ENCODE assay signal across 22 cellular contexts in the genomic region with DNA sequence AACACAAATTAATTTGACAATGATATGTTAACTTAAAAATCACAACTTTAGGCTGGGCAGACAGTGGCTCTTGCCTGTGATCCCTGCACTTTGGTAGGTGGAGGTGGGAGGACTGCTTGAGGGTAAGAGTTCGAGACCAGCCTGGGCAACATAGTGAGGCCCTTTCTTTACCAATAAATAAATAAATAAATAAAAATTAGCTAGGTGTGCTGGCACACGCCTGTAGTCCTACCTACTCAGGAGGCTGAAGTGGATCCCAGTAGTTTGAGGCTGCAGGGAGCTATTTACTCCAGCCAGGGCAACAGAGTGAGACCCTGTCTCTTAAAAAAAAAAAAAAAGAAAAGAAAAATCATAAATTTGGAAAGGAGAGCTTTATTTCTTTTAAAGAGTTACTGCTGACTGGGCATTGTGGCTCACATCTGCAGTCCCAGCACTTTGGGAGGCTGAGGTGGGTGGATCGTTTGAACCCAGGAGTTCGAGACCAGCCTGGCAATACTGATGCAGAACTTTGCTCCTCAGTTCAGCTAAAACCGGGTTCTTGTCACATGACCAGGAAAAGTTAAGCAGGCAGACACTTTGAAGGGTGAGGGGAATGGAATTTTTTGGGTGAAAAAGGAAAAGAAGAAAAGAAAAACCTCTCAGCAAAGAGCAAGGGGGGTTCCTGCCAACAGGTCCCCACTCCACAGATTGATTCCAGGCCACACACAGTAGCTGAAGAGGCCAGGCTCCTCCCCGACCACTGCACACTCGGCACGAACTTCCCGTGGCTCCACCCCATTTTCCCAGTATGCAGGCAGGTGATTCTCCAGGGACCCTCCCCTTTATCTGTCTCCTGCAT. TPM values are rescaled to one million over a fixed set of nuclear protein-coding genes. Genes with fewer than 3 reads are reported as not detected.
DNase-seq lines count a peak whose midpoint lies in the region; ATAC-seq and TF ChIP-seq lines count a peak whose summit lies in the region.
"Had no signal": no experiment of that assay in that cellular context is flagged by ENCODE, and none has a peak within 500 bp of the region (broad histone marks: within the 10 kb centered on the region; RNA-seq: fewer than 3 reads in every experiment).

No MANE protein-coding gene starts in this region.

- peak overlapping the region; percentile 47; the same call in 1 of the 2 replicates for H3K27ac ChIP-seq in BLaER1
- H3K27ac ChIP-seq in HCT116 (ENCODE audit: low read depth, low read length): no peak overlapping the region
- no peak overlapping the region for H3K27ac ChIP-seq in parathyroid adenoma
- H3K27ac ChIP-seq in sigmoid colon: no peak overlapping the region
- H3K27ac ChIP-seq: ascending aorta, C4-2B, KMS-11 had no signal

- POLR2A ChIA-PET in HCT116 (lab: Charles Lee): interaction anchor here (0.7 to 1.3 kb wide), 2 partner anchors 19 to 42 kb away, joined by 3 read pairs; no protein-coding TSS in a partner anchor

- H3K27me3 ChIP-seq in BLaER1 (no peaks in the 10 kb centered on the region), HCT116 (ENCODE audit: insufficient read depth, low read length) (no peaks in the 10 kb centered on the region), parathyroid adenoma (ENCODE audit: control insufficient read depth, insufficient read depth, low read length) (no peaks in the 10 kb centered on the region), sigmoid colon (no peaks in the 10 kb centered on the region)
- H3K27me3 ChIP-seq: ascending aorta had no signal

- H3K9me3 ChIP-seq in BLaER1 (no peaks in the 10 kb centered on the region), HCT116 (ENCODE audit: control insufficient read depth in 1 of 2, insufficient read depth in 1 of 2, low read depth in 1 of 2, low read length in 2 of 2) (no peaks in the 10 kb centered on the region), parathyroid adenoma (ENCODE audit: control insufficient read depth, low read length) (no peaks in the 10 kb centered on the region), sigmoid colon (no peaks in the 10 kb centered on the region)
- H3K9me3 ChIP-seq: ascending aorta had no signal

- no TSS peak for BruUV-seq in HCT116 (replicated peaks; lab: Mats Ljungman, UMichigan)

- no peaks in the 10 kb centered on the region for H3K36me3 Mint-ChIP-seq in dendritic cell treated with granulocyte-macrophage colony-stimulating factor and Interleukin-4, amounts not matched to agents 40 ng/mL and 50 ng/mL, for 4 days (ENCODE audit: low read depth)
- H3K36me3 Mint-ChIP-seq: activated naive CD8-positive, alpha-beta T cell had no signal

- RAD21 ChIA-PET in HCT116 (lab: Charles Lee; ENCODE audit: low non-redundant PET in 1 of 2, low total read pairs in 2 of 2, uncharacterized antibody in 2 of 2, unreplicated experiment in 2 of 2): interaction anchor here in 1 of 2 experiments (0.7 kb wide), 1 partner anchor 27 kb away, joined by 3 read pairs; no protein-coding TSS in a partner anchor

- H4K20me1 ChIP-seq in BLaER1 (no peaks in the 10 kb centered on the region), HCT116 (ENCODE audit: insufficient read depth) (no peaks in the 10 kb centered on the region)

- H3K9ac ChIP-seq in BLaER1 (no peak overlapping the region), HCT116 (ENCODE audit: low read length) (peak overlapping the region; percentile 25; the same call in 1 of the 2 replicates), parathyroid adenoma (no peak overlapping the region)
- H3K9ac ChIP-seq: KMS-11 had no signal

- peak; percentile 53; the same call in 1 of the 2 replicates for ATAC-seq in HCT116
- no peak for ATAC-seq in GM18868 (IDR thresholded peaks at IDR 0.05; ENCODE audit: unreplicated experiment)

- H3K36me3 ChIP-seq in BLaER1: no peaks in the 10 kb centered on the region
- no peaks in the 10 kb centered on the region for H3K36me3 ChIP-seq in HCT116 (ENCODE audit: control insufficient read depth in 1 of 2, insufficient read depth in 2 of 2, low read length in 2 of 2)
- no peaks in the 10 kb centered on the region for H3K36me3 ChIP-seq in parathyroid adenoma (ENCODE audit: control insufficient read depth, insufficient read depth, low read length)
- no peaks in the 10 kb centered on the region for H3K36me3 ChIP-seq in sigmoid colon
- H3K36me3 ChIP-seq: ascending aorta had no signal

- H3K4me2 ChIP-seq in BLaER1 (peak overlapping the region; percentile 87), HCT116 (ENCODE audit: low read length) (peak overlapping the region; percentile 51), parathyroid adenoma (ENCODE audit: low read length) (no peak overlapping the region)
- H3K4me2 ChIP-seq: KMS-11 had no signal

- intact Hi-C loops in HCT116 (cut with micrococcal nuclease): no loop called here
- intact Hi-C loops in dendritic cell treated with granulocyte-macrophage colony-stimulating factor and Interleukin-4, amounts not matched to agents 40 ng/mL and 50 ng/mL, for 4 days (cut with micrococcal nuclease): no loop called here
- intact Hi-C loops in sigmoid colon (cut with DNase I): no loop called here

- CTCF ChIA-PET in HCT116 (lab: Charles Lee): interaction anchor here (0.8 to 1.9 kb wide), 5 partner anchors 11 to 247 kb away, joined by 3 to 7 read pairs (median 5); no protein-coding TSS in a partner anchor

- no peak overlapping the region for H3K4me3 Mint-ChIP-seq in dendritic cell treated with granulocyte-macrophage colony-stimulating factor and Interleukin-4, amounts not matched to agents 40 ng/mL and 50 ng/mL, for 4 days
- H3K4me3 Mint-ChIP-seq: activated naive CD8-positive, alpha-beta T cell had no signal

- H3K27me3 Mint-ChIP-seq in dendritic cell treated with granulocyte-macrophage colony-stimulating factor and Interleukin-4, amounts not matched to agents 40 ng/mL and 50 ng/mL, for 4 days: peaks cover 17% of the 10 kb centered on the region
- H3K27me3 Mint-ChIP-seq: activated naive CD8-positive, alpha-beta T cell; progenitor cell of endocrine pancreas had no signal

- H3K27ac Mint-ChIP-seq in dendritic cell treated with granulocyte-macrophage colony-stimulating factor and Interleukin-4, amounts not matched to agents 40 ng/mL and 50 ng/mL, for 4 days: peak overlapping the region; percentile 45
- H3K27ac Mint-ChIP-seq: activated naive CD8-positive, alpha-beta T cell; activated T-helper 2 cell treated with anti-CD3 and anti-CD28 coated beads, Interferon-gamma antibody, Interleukin-2, Interleukin-4, amounts not matched to agents 10 μg/mL and 5 μg/mL and 100 μg/mL, durations not matched to agents 14 hours and 24 hours and 36 hours; progenitor cell of endocrine pancreas had no signal

- H3K4me3 ChIP-seq in BLaER1 (no peak overlapping the region), HCT116 (replicated peaks in 1 of 2; ENCODE audit: low read depth in 1 of 2, low read length in 2 of 2) (no peak overlapping the region), parathyroid adenoma (ENCODE audit: low read depth, low read length) (no peak overlapping the region), sigmoid colon (no peak overlapping the region)
- H3K4me3 ChIP-seq: ascending aorta had no signal

- no peak for TF ChIP-seq RAD21 in HCT116 (IDR thresholded peaks at IDR 0.05; ENCODE audit: low read depth)

- no peaks in the 10 kb centered on the region for H3K9me3 Mint-ChIP-seq in dendritic cell treated with granulocyte-macrophage colony-stimulating factor and Interleukin-4, amounts not matched to agents 40 ng/mL and 50 ng/mL, for 4 days
- H3K9me3 Mint-ChIP-seq: activated T-helper 2 cell treated with anti-CD3 and anti-CD28 coated beads, Interferon-gamma antibody, Interleukin-2, Interleukin-4, amounts not matched to agents 10 μg/mL and 5 μg/mL and 100 μg/mL, durations not matched to agents 14 hours and 24 hours and 36 hours had no signal

- H3K79me2 ChIP-seq in HCT116 (ENCODE audit: insufficient read depth, low read length) (no peaks in the 10 kb centered on the region), parathyroid adenoma (no peaks in the 10 kb centered on the region)

- no peaks in the 10 kb centered on the region for H3K9me2 ChIP-seq in HCT116 (ENCODE audit: insufficient read depth)

- 26 to 67% methylated on average over 9 of the region's 9 CpGs for WGBS in sigmoid colon, 2 donors

- TF ChIP-seq CTCF in HCT116 (IDR thresholded peaks at IDR 0.05 in 2 of 3, conservative IDR thresholded peaks at IDR 0.05 in 1 of 3; ENCODE audit: borderline replicate concordance in 1 of 3, insufficient read depth in 1 of 3, low read depth in 2 of 3, low read length in 2 of 3) (no peak), parathyroid adenoma (IDR thresholded peaks at IDR 0.05) (no peak), sigmoid colon (IDR thresholded peaks at IDR 0.05) (no peak)

- H3K4me1 ChIP-seq in BLaER1: peaks cover 99% of the 10 kb centered on the region
- H3K4me1 ChIP-seq in HCT116 (ENCODE audit: control insufficient read depth in 1 of 2, insufficient read depth in 2 of 2, low read length in 2 of 2): peaks cover 43 to 52% of the 10 kb centered on the region in 2 experiments
- H3K4me1 ChIP-seq in parathyroid adenoma: peaks cover 16% of the 10 kb centered on the region
- H3K4me1 ChIP-seq in sigmoid colon: peaks cover 0 to 30% (median 19%) of the 10 kb centered on the region in 4 donors

- no peak for TF ChIP-seq EP300 in sigmoid colon (IDR thresholded peaks at IDR 0.05)

- DNase-seq in HCT116 (ENCODE audit: low read depth, low spot score) (no peak), activated T-cell treated with anti-CD3 and anti-CD28 coated beads for 4 hours (no peak), sigmoid colon (no peak)
- DNase-seq: activated CD4-positive, alpha-beta T cell treated with anti-CD3 and anti-CD28 coated beads, Interleukin-2, amount 50 U/mL, for 1 hour; activated CD8-positive, alpha-beta memory T cell treated with anti-CD3 and anti-CD28 coated beads, Interleukin-2, amount 50 U/mL, for 4 hours; caudate nucleus; dermis blood vessel endothelial cell; NCI-H1694; NCI-H2227 treated with DMSO at 0.1 percent for 48 hours; Right ventricle myocardium superior; stimulated activated CD8-positive, alpha-beta memory T cell treated with anti-CD3 and anti-CD28 coated beads, Interleukin-4, amount 100 ng/mL, for 48 hours; T1000 had no signal

- H2AFZ ChIP-seq in HCT116 (ENCODE audit: low read depth, low read length, poor library complexity, severe bottlenecking): peak overlapping the region; percentile 38
- H2AFZ ChIP-seq in parathyroid adenoma: peak overlapping the region; percentile 21

- TF ChIP-seq POLR2A in HCT116 (IDR thresholded peaks at IDR 0.05; ENCODE audit: borderline replicate concordance, extremely low read depth, insufficient read depth, insufficient read length): no peak
- no peak for TF ChIP-seq POLR2A in sigmoid colon (IDR thresholded peaks at IDR 0.05)

- H3K4me1 Mint-ChIP-seq in dendritic cell treated with granulocyte-macrophage colony-stimulating factor and Interleukin-4, amounts not matched to agents 40 ng/mL and 50 ng/mL, for 4 days (ENCODE audit: low read depth): peaks cover 28% of the 10 kb centered on the region

TF ChIP-seq in HCT116, 20 proteins besides CTCF, POLR2A, EP300 and RAD21:
- no peak for TF ChIP-seq ELF1 (IDR thresholded peaks at IDR 0.05; ENCODE audit: borderline replicate concordance, low read depth)
- 0 out of 2 replicates have a peak, but pooled peaks have one; percentile 22 for TF ChIP-seq POLR2AphosphoS5 (IDR thresholded peaks at IDR 0.05; ENCODE audit: low read depth, low read length)

RNA-seq across cellular contexts. Expression of a gene that starts 44.0 kb away (rescaled TPM):
- total RNA-seq in HCT116 (2021; ENCODE audit: unreplicated experiment): 211 TPM
- polyA plus RNA-seq in HCT116 (2012): 138 and 167 TPM in 2 replicates
- 10 to 100 TPM in 2 of 4 donors, 1 to 10 TPM in 2; 7.9 to 25.2 (median 13.6) TPM for total RNA-seq in sigmoid colon
- polyA plus RNA-seq in sigmoid colon: 100 to 1,000 TPM in 1 of 3 donors, 10 to 100 TPM in 2; 25.7 to 110 (median 27.0) TPM
